In the genomic region with DNA sequence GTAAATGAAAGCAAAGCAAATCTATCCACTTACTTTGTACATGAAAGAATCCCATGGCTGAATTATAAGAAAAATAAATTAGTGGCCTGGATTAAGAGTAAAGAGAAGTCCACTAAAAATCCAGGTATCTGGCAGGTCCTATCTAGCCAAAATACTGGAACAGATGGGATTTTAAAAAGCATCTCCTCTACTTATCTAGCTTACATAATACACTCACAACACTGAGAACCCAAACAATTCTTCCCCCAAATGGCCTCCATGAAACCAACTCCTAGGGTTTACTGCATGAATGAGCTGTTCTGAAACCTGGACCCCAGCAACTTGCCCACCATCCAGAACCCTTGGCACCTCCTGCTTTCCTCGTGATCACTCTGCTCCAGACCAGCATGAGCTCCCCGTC, we compare ENCODE assay signal across 22 cellular contexts.
"Had no signal": no experiment of that assay in that cellular context is flagged by ENCODE, and none has a peak within 500 bp of the region (broad histone marks: within the 10 kb centered on the region; RNA-seq: fewer than 3 reads in every experiment).

No MANE protein-coding gene starts in this region.

- H3K4me1 Mint-ChIP-seq: activated B cell treated with CpG ODN at 0.5 μM for 24 hours, IgD-negative memory B cell, T-helper 17 cell had no signal

- H3K27ac ChIP-seq: KMS-11 had no signal

- H3K9me3 Mint-ChIP-seq: activated B cell treated with CpG ODN at 0.5 μM for 24 hours; activated CD4-positive, alpha-beta memory T cell treated with anti-CD3 and anti-CD28 coated beads for 36 hours; activated CD4-positive, alpha-beta T cell treated with anti-CD3 and anti-CD28 coated beads, Interleukin-2, amount 10 ng/mL, durations not matched to agents 24 days and 14 days; activated naive CD4-positive, alpha-beta T cell treated with anti-CD3 and anti-CD28 coated beads for 36 hours; activated naive CD8-positive, alpha-beta T cell treated with anti-CD3 and anti-CD28 coated beads for 36 hours; activated T-cell treated with anti-CD3 and anti-CD28 coated beads, Interleukin-2, amount 50 U/mL, for 4 hours; IgD-negative memory B cell had no signal

- H3K27me3 Mint-ChIP-seq: activated B cell treated with CpG ODN at 0.5 μM for 24 hours; activated CD4-positive, alpha-beta memory T cell treated with anti-CD3 and anti-CD28 coated beads for 36 hours; activated CD4-positive, alpha-beta T cell treated with anti-CD3 and anti-CD28 coated beads, Interleukin-2, amount 10 ng/mL, durations not matched to agents 24 days and 14 days; activated naive CD8-positive, alpha-beta T cell treated with anti-CD3 and anti-CD28 coated beads for 36 hours had no signal

- H3K9ac ChIP-seq: KMS-11 had no signal

- H3K27ac Mint-ChIP-seq: activated B cell treated with CpG ODN at 0.5 μM for 24 hours; activated CD4-positive, alpha-beta memory T cell treated with anti-CD3 and anti-CD28 coated beads for 36 hours; activated CD4-positive, alpha-beta T cell treated with anti-CD3 and anti-CD28 coated beads, Interleukin-2, amount 10 ng/mL, durations not matched to agents 24 days and 14 days; activated naive CD4-positive, alpha-beta T cell treated with anti-CD3 and anti-CD28 coated beads for 36 hours; activated naive CD8-positive, alpha-beta T cell treated with anti-CD3 and anti-CD28 coated beads for 36 hours; T-helper 17 cell had no signal

- H3K4me3 Mint-ChIP-seq: activated B cell treated with CpG ODN at 0.5 μM for 24 hours; activated CD4-positive, alpha-beta memory T cell treated with anti-CD3 and anti-CD28 coated beads for 36 hours; activated CD4-positive, alpha-beta T cell treated with anti-CD3 and anti-CD28 coated beads, Interleukin-2, amount 10 ng/mL, durations not matched to agents 24 days and 14 days; activated naive CD4-positive, alpha-beta T cell treated with anti-CD3 and anti-CD28 coated beads for 36 hours; activated naive CD8-positive, alpha-beta T cell treated with anti-CD3 and anti-CD28 coated beads for 36 hours; activated T-cell treated with anti-CD3 and anti-CD28 coated beads, Interleukin-2, amount 50 U/mL, for 4 hours; IgD-negative memory B cell; T-helper 17 cell had no signal

- H3K4me2 ChIP-seq: KMS-11 had no signal

- H3K4me3 ChIP-seq: MG63 had no signal

- H3K27me3 ChIP-seq: MG63 had no signal

- ATAC-seq: activated T-cell treated with anti-CD3 and anti-CD28 coated beads, Interleukin-2, amount 50 U/mL, for 4 hours; PC-3; T-helper 17 cell had no signal

- H3K36me3 ChIP-seq: MG63 had no signal

- H3K9me3 ChIP-seq: MG63 had no signal

- DNase-seq: activated B cell treated with CpG ODN at 0.5 μM for 24 hours; activated CD4-positive, alpha-beta memory T cell treated with anti-CD3 and anti-CD28 coated beads for 36 hours; activated CD4-positive, alpha-beta T cell treated with anti-CD3 and anti-CD28 coated beads for 1 hour; activated CD4-positive, alpha-beta T cell treated with anti-CD3 and anti-CD28 coated beads, Interleukin-2, amount 10 ng/mL, durations not matched to agents 24 days and 14 days; activated CD8-positive, alpha-beta memory T cell treated with anti-CD3 and anti-CD28 coated beads for 24 hours; activated gamma-delta T cell; activated naive CD4-positive, alpha-beta T cell treated with anti-CD3 and anti-CD28 coated beads for 36 hours; activated naive CD8-positive, alpha-beta T cell treated with anti-CD3 and anti-CD28 coated beads for 36 hours; activated T-cell treated with anti-CD3 and anti-CD28 coated beads, Interleukin-2, amount 50 U/mL, for 4 hours; anterior cingulate cortex; MG63; NCI-H1105; NCI-H187 treated with DMSO at 0.1 percent for 48 hours; NCI-H2081 treated with DMSO at 0.1 percent for 48 hours; NCI-H446 treated with DMSO at 0.1 percent for 48 hours; NCI-H524 treated with DMSO at 0.1 percent for 48 hours; PC-3; SHP77 treated with DMSO at 0.1 percent for 48 hours; T-helper 17 cell; T-helper 9 cell had no signal

- H3K36me3 Mint-ChIP-seq: activated CD4-positive, alpha-beta memory T cell treated with anti-CD3 and anti-CD28 coated beads for 36 hours; activated naive CD8-positive, alpha-beta T cell treated with anti-CD3 and anti-CD28 coated beads for 36 hours; IgD-negative memory B cell had no signal
